ENCODE assay signal across 8 cellular contexts in genomic region chr17:75665981-75666380, GRCh38. TPM values are rescaled to one million over a fixed set of nuclear protein-coding genes. Genes with fewer than 3 reads are reported as not detected.
A peak's percentile ranks its signal among the peaks of the same experiment; 100 is the strongest.
DNase-seq lines count a peak whose midpoint lies in the region; ATAC-seq and TF ChIP-seq lines count a peak whose summit lies in the region.

No MANE protein-coding gene starts in this region.

- H3K36me3 ChIP-seq in BE2C = peaks cover 17% of the 10 kb centered on the region
- peaks cover 3% of the 10 kb centered on the region; the same call in 1 of the 2 replicates for H3K36me3 ChIP-seq in KMS-11 (ENCODE audit: insufficient read depth)

- H3K9me3 Mint-ChIP-seq in naive thymus-derived CD8-positive, alpha-beta T cell = no peaks in the 10 kb centered on the region

- peaks cover 0 to 52% (median 18%) of the 10 kb centered on the region in 3 donors for H3K36me3 Mint-ChIP-seq in naive thymus-derived CD8-positive, alpha-beta T cell

- peaks cover 13 to 33% (median 20%) of the 10 kb centered on the region in 4 donors for H3K4me1 Mint-ChIP-seq in naive thymus-derived CD8-positive, alpha-beta T cell

- no peak overlapping the region for H3K27ac ChIP-seq in KMS-11
- H3K27ac ChIP-seq in coronary artery = no peak overlapping the region

- no peak overlapping the region for H3K9ac ChIP-seq in KMS-11

- H4K20me1 ChIP-seq in KMS-11 (ENCODE audit: insufficient read depth) = no peaks in the 10 kb centered on the region; the same call in 1 of the 2 replicates

- H3K4me2 ChIP-seq in KMS-11 = peak overlapping the region; percentile 65

- POLR2A ChIA-PET in naive thymus-derived CD8-positive, alpha-beta T cell (lab: Charles Lee) = interaction anchor here (0.6 to 2.4 kb wide), 11 partner anchors 9 to 395 kb away, joined by 3 to 13 read pairs (median 5); partner anchors contain the start of genes MIF4GD, TMEM94 and WBP2

- TF ChIP-seq CTCF in BE2C (IDR thresholded peaks at IDR 0.05; ENCODE audit: low read depth, low read length) (no peak), KMS-11 (conservative IDR thresholded peaks at IDR 0.05; ENCODE audit: low read depth, low read length) (no peak), coronary artery (IDR thresholded peaks at IDR 0.05) (no peak)

- no peak for ATAC-seq in naive thymus-derived CD8-positive, alpha-beta T cell
- ATAC-seq in HG02759 (IDR thresholded peaks at IDR 0.05; ENCODE audit: unreplicated experiment) (no peak), GM18868 (IDR thresholded peaks at IDR 0.05; ENCODE audit: unreplicated experiment) (no peak), GM18511 (IDR thresholded peaks at IDR 0.05; ENCODE audit: unreplicated experiment) (no peak)

- H3K27me3 Mint-ChIP-seq in naive thymus-derived CD8-positive, alpha-beta T cell = no peaks in the 10 kb centered on the region

- H3K4me3 ChIP-seq in BE2C (ENCODE audit: low read depth, low read length) (peak overlapping the region; percentile 91), KMS-11 (IDR thresholded peaks at IDR 0.05; ENCODE audit: insufficient read depth, low read depth, low read length) (no peak overlapping the region), coronary artery (peak overlapping the region; percentile 89)

- peaks cover 39% of the 10 kb centered on the region for H3K79me2 ChIP-seq in KMS-11 (ENCODE audit: insufficient read depth, low read depth)

- no peak overlapping the region for H2AFZ ChIP-seq in KMS-11 (ENCODE audit: low read depth)

- H3K4me3 Mint-ChIP-seq in naive thymus-derived CD8-positive, alpha-beta T cell = peak overlapping the region in 7 of 10 donors; percentile 12 to 76 (median 54)

- H3K27me3 ChIP-seq in BE2C (no peaks in the 10 kb centered on the region), KMS-11 (ENCODE audit: insufficient read depth, low read depth) (no peaks in the 10 kb centered on the region)

- H3K4me1 ChIP-seq in BE2C (no peaks in the 10 kb centered on the region; the same call in 1 of the 2 replicates), KMS-11 (ENCODE audit: low read depth, poor library complexity, severe bottlenecking) (peaks cover 38% of the 10 kb centered on the region)

- H3K9me3 ChIP-seq in BE2C = no peaks in the 10 kb centered on the region

- DNase-seq in BE2C = no peak
- DNase-seq in coronary artery (ENCODE audit: low spot score) = no peak
- DNase-seq in naive thymus-derived CD8-positive, alpha-beta T cell = no peak
- DNase-seq in NCI-H128 (lab: John Stamatoyannopoulos, UW; ENCODE audit: unreplicated experiment) = no peak

- H3K27ac Mint-ChIP-seq in naive thymus-derived CD8-positive, alpha-beta T cell = peak overlapping the region in 7 of 10 donors; percentile 18 to 84 (median 60)

RNA-seq across cellular contexts. Expression of gene RECQL5, which starts 1.0 kb away (rescaled TPM):
- polyA plus RNA-seq in BE2C (2012; ENCODE audit: insufficient read depth, insufficient read length, low read depth) = 69.1 TPM
- 10 to 100 TPM; 76.0 to 79.0 TPM for total RNA-seq in naive thymus-derived CD8-positive, alpha-beta T cell
- polyA plus RNA-seq in naive thymus-derived CD8-positive, alpha-beta T cell = 10 to 100 TPM; 12.3 to 23.4 (median 19.3) TPM

RNA-seq across cellular contexts. Expression of gene SAP30BP, which starts 1.2 kb away (rescaled TPM):
- polyA plus RNA-seq in BE2C (2012; ENCODE audit: insufficient read depth, insufficient read length, low read depth) = 162 TPM
- total RNA-seq in naive thymus-derived CD8-positive, alpha-beta T cell = 100 to 1,000 TPM in 1 of 2 experiments, 10 to 100 TPM in 1; 99.2 to 121 TPM
- polyA plus RNA-seq in naive thymus-derived CD8-positive, alpha-beta T cell = 10 to 100 TPM; 57.8 to 72.0 (median 69.6) TPM

RNA-seq across cellular contexts. Expression of gene SMIM5, which starts 32.7 kb away (rescaled TPM):
- polyA plus RNA-seq in BE2C (2012; ENCODE audit: insufficient read depth, insufficient read length, low read depth) = 0.46 TPM
- 1 to 10 TPM in 1 of 2 experiments, under 1 TPM in 1; 0.82 to 1.3 TPM for total RNA-seq in naive thymus-derived CD8-positive, alpha-beta T cell
- polyA plus RNA-seq in naive thymus-derived CD8-positive, alpha-beta T cell = under 1 TPM in 2 of 3 donors, not detected in 1; 0.06 to 0.13 TPM

RNA-seq across cellular contexts. Expression of gene ITGB4, which starts 55.3 kb away (rescaled TPM):
- 2.8 TPM for polyA plus RNA-seq in BE2C (2012; ENCODE audit: insufficient read depth, insufficient read length, low read depth)
- 1 to 10 TPM; 1.5 to 2.4 TPM for total RNA-seq in naive thymus-derived CD8-positive, alpha-beta T cell
- polyA plus RNA-seq in naive thymus-derived CD8-positive, alpha-beta T cell = 1 to 10 TPM in 2 of 3 donors, under 1 TPM in 1; 0.35 to 1.9 (median 1.4) TPM
